Comparison of ENCODE assay signal across 8 cellular contexts in the genomic region with DNA sequence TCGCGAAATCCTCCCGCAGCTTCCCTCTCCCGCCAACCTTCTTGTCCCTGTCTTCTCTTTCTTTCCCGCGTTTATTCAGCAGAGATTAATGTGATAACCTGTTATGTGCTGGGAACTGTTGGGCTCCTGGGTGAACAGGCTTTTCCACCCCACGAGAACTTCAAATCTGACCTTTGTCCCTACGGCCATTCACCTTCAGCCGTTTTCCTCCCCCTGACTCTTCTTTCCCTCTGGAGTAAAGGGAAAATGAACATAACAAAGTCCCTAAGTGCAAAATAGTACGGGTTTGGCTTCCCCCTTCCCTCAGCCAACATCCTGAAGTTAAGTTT. TPM values are rescaled to one million over a fixed set of nuclear protein-coding genes. Genes with fewer than 3 reads are reported as not detected.
DNase-seq lines count a peak whose midpoint lies in the region; ATAC-seq and TF ChIP-seq lines count a peak whose summit lies in the region.

No MANE protein-coding gene starts in this region.

- H2AFZ ChIP-seq in OCI-LY7 (ENCODE audit: low read length), result peak overlapping the region; percentile 90

- H3K4me1 ChIP-seq in OCI-LY7 (ENCODE audit: insufficient read depth, low read length, poor library complexity, severe bottlenecking) (peaks cover 16% of the 10 kb centered on the region), endodermal cell (ENCODE audit: control insufficient read depth, insufficient read depth, low read length) (peaks cover 4% of the 10 kb centered on the region)

- peak overlapping the region; percentile 72 for H3K4me3 ChIP-seq in OCI-LY7 (ENCODE audit: low read depth, low read length, poor library complexity, severe bottlenecking)
- H3K4me3 ChIP-seq in endodermal cell (ENCODE audit: low read length), result peak overlapping the region; percentile 82

- no peaks in the 10 kb centered on the region for H3K9me3 Mint-ChIP-seq in activated T-cell treated with anti-CD3 and anti-CD28 coated beads, Interleukin-2, amount 50 U/mL, for 72 hours
- H3K9me3 Mint-ChIP-seq in endodermal cell (no peaks in the 10 kb centered on the region), natural killer cell (no peaks in the 10 kb centered on the region)

- H3K36me3 Mint-ChIP-seq in activated T-cell treated with anti-CD3 and anti-CD28 coated beads, Interleukin-2, amount 50 U/mL, for 72 hours (ENCODE audit: insufficient read depth in 2 of 2), result peaks cover 0 to 4% of the 10 kb centered on the region in 2 donors
- H3K36me3 Mint-ChIP-seq in endodermal cell (ENCODE audit: low read depth) (no peaks in the 10 kb centered on the region), natural killer cell (no peaks in the 10 kb centered on the region)

- H3K4me1 Mint-ChIP-seq in activated T-cell treated with anti-CD3 and anti-CD28 coated beads, Interleukin-2, amount 50 U/mL, for 72 hours (ENCODE audit: low read depth), result peaks cover 17% of the 10 kb centered on the region
- H3K4me1 Mint-ChIP-seq in endodermal cell (peaks cover 6% of the 10 kb centered on the region), natural killer cell (peaks cover 14% of the 10 kb centered on the region in 2 donors)

- H3K27ac ChIP-seq in OCI-LY7 (ENCODE audit: low read depth, low read length, poor library complexity, severe bottlenecking), result peak overlapping the region; percentile 46
- no peak overlapping the region for H3K27ac ChIP-seq in endodermal cell (ENCODE audit: low read depth, low read length)

- peak overlapping the region; percentile 78 for H3K9ac ChIP-seq in endodermal cell (ENCODE audit: extremely low read depth, low read length, poor library complexity, severe bottlenecking)

- DNase-seq in activated T-cell treated with anti-CD3 and anti-CD28 coated beads, Interleukin-2, amount 50 U/mL, for 72 hours, result no peak
- no peak for DNase-seq in activated T-cell treated with anti-CD3 and anti-CD28 coated beads, Interleukin-2, amount 50 U/mL, for 1 hour
- DNase-seq in OCI-LY7 (ENCODE audit: low spot score), result peak; percentile 23
- DNase-seq in endodermal cell, result no peak
- no peak for DNase-seq in natural killer cell
- no peak for DNase-seq in NCI-H226
- no peak for DNase-seq in hippocampal formation (lab: John Stamatoyannopoulos, UW)

- H3K27ac Mint-ChIP-seq in activated T-cell treated with anti-CD3 and anti-CD28 coated beads, Interleukin-2, amount 50 U/mL, for 72 hours, result peak overlapping the region; percentile 99
- peak overlapping the region; percentile 92 for H3K27ac Mint-ChIP-seq in endodermal cell
- peak overlapping the region; percentile 95 to 97 for H3K27ac Mint-ChIP-seq in natural killer cell

- peak overlapping the region; percentile 88 to 95 for H3K4me3 Mint-ChIP-seq in activated T-cell treated with anti-CD3 and anti-CD28 coated beads, Interleukin-2, amount 50 U/mL, for 72 hours
- H3K4me3 Mint-ChIP-seq in endodermal cell, result peak overlapping the region; percentile 69
- H3K4me3 Mint-ChIP-seq in natural killer cell, result peak overlapping the region; percentile 84

- TF ChIP-seq CTCF in OCI-LY7 (conservative IDR thresholded peaks at IDR 0.05; ENCODE audit: low read length) (no peak), endodermal cell (conservative IDR thresholded peaks at IDR 0.05) (no peak), natural killer cell (IDR thresholded peaks at IDR 0.05) (no peak)

- H4K20me1 ChIP-seq in OCI-LY7 (ENCODE audit: insufficient read depth, low read length), result no peaks in the 10 kb centered on the region

- no peaks in the 10 kb centered on the region for H3K27me3 Mint-ChIP-seq in activated T-cell treated with anti-CD3 and anti-CD28 coated beads, Interleukin-2, amount 50 U/mL, for 72 hours (ENCODE audit: low read depth)
- H3K27me3 Mint-ChIP-seq in endodermal cell (ENCODE audit: insufficient read depth) (no peaks in the 10 kb centered on the region), natural killer cell (ENCODE audit: low read depth in 2 of 2) (peaks cover 0 to 3% of the 10 kb centered on the region in 2 donors)

- no peak for ATAC-seq in activated T-cell treated with anti-CD3 and anti-CD28 coated beads, Interleukin-2, amount 50 U/mL, for 72 hours (replicated peaks in 1 of 2)
- ATAC-seq in natural killer cell, result no peak
- ATAC-seq in HG03095 (IDR thresholded peaks at IDR 0.05; ENCODE audit: unreplicated experiment), result no peak

- TSS peak; percentile 96 for BruUV-seq in OCI-LY7 (replicated peaks; lab: Mats Ljungman, UMichigan)

- POLR2A ChIA-PET in OCI-LY7 (lab: Charles Lee), result interaction anchor here (0.9 to 2.3 kb wide), 7 partner anchors 10 to 161 kb away, joined by 5 to 10 read pairs (median 9); no protein-coding TSS in a partner anchor

- no peaks in the 10 kb centered on the region for H3K79me2 ChIP-seq in OCI-LY7 (ENCODE audit: insufficient read depth, low read depth, low read length)

- peak overlapping the region; percentile 80 for H3K4me2 ChIP-seq in OCI-LY7 (ENCODE audit: low read length)

- CTCF ChIA-PET in OCI-LY7 (lab: Charles Lee; ENCODE audit: unreplicated experiment), result interaction anchor here (0.6 kb wide), 2 partner anchors 167 to 447 kb away, joined by 3 read pairs; no protein-coding TSS in a partner anchor

- intact Hi-C loops in OCI-LY7 (cut with micrococcal nuclease; ENCODE audit: unreplicated experiment), result loop anchor here (1.0 to 5.0 kb wide), 3 partner anchors 15 to 67 kb away; partner anchors contain the start of gene KPNA2
- intact Hi-C loops in natural killer cell (cut with micrococcal nuclease), result loop anchor here (1.0 kb wide), 1 partner anchor 15 kb away; the partner anchor contains the start of gene KPNA2

- H3K36me3 ChIP-seq in OCI-LY7 (ENCODE audit: insufficient read depth, low read length) (no peaks in the 10 kb centered on the region), endodermal cell (ENCODE audit: control insufficient read depth, insufficient read depth, low read length) (no peaks in the 10 kb centered on the region)

- H3K9me3 ChIP-seq in OCI-LY7 (ENCODE audit: low read length), result no peaks in the 10 kb centered on the region
- H3K9me3 ChIP-seq in endodermal cell (ENCODE audit: control insufficient read depth, low read length), result no peaks in the 10 kb centered on the region

- no peaks in the 10 kb centered on the region for H3K9me2 ChIP-seq in OCI-LY7 (ENCODE audit: insufficient read depth, low read length)

- H3K27me3 ChIP-seq in endodermal cell (ENCODE audit: control insufficient read depth, insufficient read depth, low read length, poor library complexity, severe bottlenecking), result no peaks in the 10 kb centered on the region

- WGBS in endodermal cell (ENCODE audit: insufficient coverage in 1 of 2, insufficient read length in 1 of 2), 2 experiments, result 0 to 16% methylated on average over 3 to 9 of the region's 10 CpGs

RNA-seq across cellular contexts. Expression of gene KPNA2, which starts 15.1 kb away (rescaled TPM):
- 100 to 1,000 TPM; 193 to 201 TPM for total RNA-seq in activated T-cell treated with anti-CD3 and anti-CD28 coated beads, Interleukin-2, amount 50 U/mL, for 72 hours
- 253 and 397 TPM in 2 replicates for total RNA-seq in OCI-LY7 (2014; rRNA removed; shearing (Covaris generic))
- total RNA-seq in OCI-LY7 (2022), result 394 and 416 TPM in 2 replicates
- total RNA-seq in endodermal cell, result 100 to 1,000 TPM; 248 to 310 TPM
- polyA plus RNA-seq in endodermal cell (2013, experiment 1 of 2), result 444 TPM
- polyA plus RNA-seq in endodermal cell (2013, experiment 2 of 2), result 412 TPM
- 10 to 100 TPM; 45.1 to 52.8 (median 49.3) TPM for total RNA-seq in natural killer cell

RNA-seq across cellular contexts. Expression of gene C17orf58, which starts 24.1 kb away (rescaled TPM):
- total RNA-seq in activated T-cell treated with anti-CD3 and anti-CD28 coated beads, Interleukin-2, amount 50 U/mL, for 72 hours, result 10 to 100 TPM; 16.2 to 24.8 TPM
- total RNA-seq in OCI-LY7 (2014; rRNA removed; shearing (Covaris generic)), result 17.8 and 19.4 TPM in 2 replicates
- total RNA-seq in OCI-LY7 (2022) (24.0 and 27.7 TPM in 2 replicates), endodermal cell (10 to 100 TPM; 14.0 to 14.1 TPM), natural killer cell (1 to 10 TPM; 4.3 to 5.8 (median 4.6) TPM)
- 24.2 TPM for polyA plus RNA-seq in endodermal cell (2013, experiment 1 of 2)
- polyA plus RNA-seq in endodermal cell (2013, experiment 2 of 2), result 20.7 TPM
